In genomic region chr19:1851581-1852293, GRCh38 we compare ENCODE assay signal across 12 cellular contexts. TPM values are rescaled to one million over a fixed set of nuclear protein-coding genes. Genes with fewer than 3 reads are reported as not detected.
DNase-seq lines count a peak whose midpoint lies in the region; ATAC-seq and TF ChIP-seq lines count a peak whose summit lies in the region.
"Had no signal": no experiment of that assay in that cellular context is flagged by ENCODE, and none has a peak within 500 bp of the region (broad histone marks: within the 10 kb centered on the region; RNA-seq: fewer than 3 reads in every experiment).

No MANE protein-coding gene starts in this region.

- H3K4me1 Mint-ChIP-seq in activated CD4-positive, alpha-beta memory T cell treated with anti-CD3 and anti-CD28 coated beads for 36 hours (ENCODE audit: low read depth) = peaks cover 48% of the 10 kb centered on the region
- H3K4me1 Mint-ChIP-seq in activated CD4-positive, alpha-beta memory T cell treated with anti-CD3 and anti-CD28 coated beads, Interleukin-2, amount 10 ng/mL, durations not matched to agents 7 days and 5 days = peaks cover 58% of the 10 kb centered on the region
- H3K4me1 Mint-ChIP-seq in activated CD8-positive, alpha-beta T cell treated with anti-CD3 and anti-CD28 coated beads, Interleukin-2, amount 10 ng/mL, durations not matched to agents 7 days and 5 days (ENCODE audit: low read depth) = peaks cover 66% of the 10 kb centered on the region
- peaks cover 29% of the 10 kb centered on the region for H3K4me1 Mint-ChIP-seq in neural progenitor cell

- DNase-seq in activated CD4-positive, alpha-beta memory T cell treated with anti-CD3 and anti-CD28 coated beads for 36 hours = peak; percentile 65
- DNase-seq in activated CD4-positive, alpha-beta memory T cell treated with anti-CD3 and anti-CD28 coated beads, Interleukin-2, amount 10 ng/mL, durations not matched to agents 7 days and 5 days = no peak
- DNase-seq in activated CD8-positive, alpha-beta T cell treated with anti-CD3 and anti-CD28 coated beads, Interleukin-2, amount 10 ng/mL, durations not matched to agents 7 days and 5 days = peak; percentile 59
- peak; percentile 65 to 72 for DNase-seq in erythroblast (lab: John Stamatoyannopoulos, UW)
- DNase-seq in stimulated activated naive CD4-positive, alpha-beta T cell treated with Interleukin-2 at 50 U/mL for 16 hours (lab: John Stamatoyannopoulos, UW) = peak; percentile 42
- DNase-seq in DMS 273 treated with DMSO at 0.1 percent for 48 hours (lab: John Stamatoyannopoulos, UW) = no peak
- no peak for DNase-seq in neural progenitor cell (ENCODE audit: low spot score)
- DNase-seq in 8988T = no peak
- DNase-seq: heart right ventricle, NCI-H345 had no signal

- H3K4me1 ChIP-seq in neural progenitor cell = peaks cover 37% of the 10 kb centered on the region

- no peak overlapping the region for H3K4me2 ChIP-seq in neural progenitor cell
- H3K4me2 ChIP-seq: A549 had no signal

- no peak for ATAC-seq in activated CD8-positive, alpha-beta T cell treated with anti-CD3 and anti-CD28 coated beads, Interleukin-2, amount 10 ng/mL, durations not matched to agents 7 days and 5 days
- ATAC-seq: A549, heart right ventricle had no signal

- no peaks in the 10 kb centered on the region for H3K9me3 ChIP-seq in neural progenitor cell (ENCODE audit: low read depth)
- H3K9me3 ChIP-seq: A549, heart right ventricle had no signal

- H3K27ac ChIP-seq in neural progenitor cell = no peak overlapping the region

- H4K20me1 ChIP-seq in neural progenitor cell (ENCODE audit: low read depth) = peaks cover 60% of the 10 kb centered on the region

- H3K79me2 ChIP-seq in neural progenitor cell (ENCODE audit: low read depth) = peaks cover 39% of the 10 kb centered on the region

- H3K27ac Mint-ChIP-seq in activated CD4-positive, alpha-beta memory T cell treated with anti-CD3 and anti-CD28 coated beads for 36 hours = peak overlapping the region; percentile 42
- no peak overlapping the region for H3K27ac Mint-ChIP-seq in activated CD4-positive, alpha-beta memory T cell treated with anti-CD3 and anti-CD28 coated beads, Interleukin-2, amount 10 ng/mL, durations not matched to agents 7 days and 5 days
- H3K27ac Mint-ChIP-seq in activated CD8-positive, alpha-beta T cell treated with anti-CD3 and anti-CD28 coated beads, Interleukin-2, amount 10 ng/mL, durations not matched to agents 7 days and 5 days = no peak overlapping the region
- no peak overlapping the region for H3K27ac Mint-ChIP-seq in neural progenitor cell

- H2AFZ ChIP-seq in neural progenitor cell (replicated peaks) = no peak overlapping the region

- H3F3A ChIP-seq in neural progenitor cell (ENCODE audit: low read depth) = peaks cover 42% of the 10 kb centered on the region

- H3K27me3 ChIP-seq in neural progenitor cell = peaks cover 3% of the 10 kb centered on the region
- H3K27me3 ChIP-seq: heart right ventricle had no signal

- no peaks in the 10 kb centered on the region for H3K36me3 ChIP-seq in neural progenitor cell

- H3K36me3 Mint-ChIP-seq in activated CD4-positive, alpha-beta memory T cell treated with anti-CD3 and anti-CD28 coated beads for 36 hours = peaks cover 9% of the 10 kb centered on the region
- peaks cover 4% of the 10 kb centered on the region for H3K36me3 Mint-ChIP-seq in activated CD4-positive, alpha-beta memory T cell treated with anti-CD3 and anti-CD28 coated beads, Interleukin-2, amount 10 ng/mL, durations not matched to agents 7 days and 5 days (ENCODE audit: low read depth)
- H3K36me3 Mint-ChIP-seq in activated CD8-positive, alpha-beta T cell treated with anti-CD3 and anti-CD28 coated beads, Interleukin-2, amount 10 ng/mL, durations not matched to agents 7 days and 5 days (ENCODE audit: low read depth) = peaks cover 16% of the 10 kb centered on the region
- no peaks in the 10 kb centered on the region for H3K36me3 Mint-ChIP-seq in neural progenitor cell

- intact Hi-C loops in activated CD4-positive, alpha-beta memory T cell treated with anti-CD3 and anti-CD28 coated beads for 36 hours (cut with micrococcal nuclease) = no loop called here

- peak overlapping the region; percentile 26 for H3K4me3 Mint-ChIP-seq in activated CD4-positive, alpha-beta memory T cell treated with anti-CD3 and anti-CD28 coated beads for 36 hours
- H3K4me3 Mint-ChIP-seq in activated CD4-positive, alpha-beta memory T cell treated with anti-CD3 and anti-CD28 coated beads, Interleukin-2, amount 10 ng/mL, durations not matched to agents 7 days and 5 days = no peak overlapping the region
- no peak overlapping the region for H3K4me3 Mint-ChIP-seq in activated CD8-positive, alpha-beta T cell treated with anti-CD3 and anti-CD28 coated beads, Interleukin-2, amount 10 ng/mL, durations not matched to agents 7 days and 5 days
- H3K4me3 Mint-ChIP-seq in neural progenitor cell = no peak overlapping the region

- no peak for TF ChIP-seq POLR2A in erythroblast (IDR thresholded peaks at IDR 0.05; ENCODE audit: low read length)

- no peaks in the 10 kb centered on the region for H3K27me3 Mint-ChIP-seq in activated CD4-positive, alpha-beta memory T cell treated with anti-CD3 and anti-CD28 coated beads for 36 hours
- no peaks in the 10 kb centered on the region for H3K27me3 Mint-ChIP-seq in activated CD4-positive, alpha-beta memory T cell treated with anti-CD3 and anti-CD28 coated beads, Interleukin-2, amount 10 ng/mL, durations not matched to agents 7 days and 5 days
- H3K27me3 Mint-ChIP-seq in activated CD8-positive, alpha-beta T cell treated with anti-CD3 and anti-CD28 coated beads, Interleukin-2, amount 10 ng/mL, durations not matched to agents 7 days and 5 days (ENCODE audit: low read depth) = no peaks in the 10 kb centered on the region
- H3K27me3 Mint-ChIP-seq in neural progenitor cell (ENCODE audit: insufficient read depth, low read depth) = peaks cover 3% of the 10 kb centered on the region

- H3K9me3 Mint-ChIP-seq in activated CD4-positive, alpha-beta memory T cell treated with anti-CD3 and anti-CD28 coated beads for 36 hours = no peaks in the 10 kb centered on the region
- H3K9me3 Mint-ChIP-seq in activated CD4-positive, alpha-beta memory T cell treated with anti-CD3 and anti-CD28 coated beads, Interleukin-2, amount 10 ng/mL, durations not matched to agents 7 days and 5 days = no peaks in the 10 kb centered on the region
- H3K9me3 Mint-ChIP-seq in activated CD8-positive, alpha-beta T cell treated with anti-CD3 and anti-CD28 coated beads, Interleukin-2, amount 10 ng/mL, durations not matched to agents 7 days and 5 days (ENCODE audit: insufficient read depth) = no peaks in the 10 kb centered on the region
- H3K9me3 Mint-ChIP-seq in neural progenitor cell = no peaks in the 10 kb centered on the region
- H3K9me3 Mint-ChIP-seq: neural crest cell had no signal

- CTCF ChIA-PET in activated CD4-positive, alpha-beta memory T cell treated with anti-CD3 and anti-CD28 coated beads for 36 hours (lab: Charles Lee) = interaction anchor here (2.8 kb wide), 1 partner anchor 13 kb away, joined by 14 read pairs; no protein-coding TSS in a partner anchor
- CTCF ChIA-PET in activated CD4-positive, alpha-beta memory T cell treated with anti-CD3 and anti-CD28 coated beads, Interleukin-2, amount 10 ng/mL, durations not matched to agents 7 days and 5 days (lab: Charles Lee) = no interaction called here
- CTCF ChIA-PET in activated CD8-positive, alpha-beta T cell treated with anti-CD3 and anti-CD28 coated beads, Interleukin-2, amount 10 ng/mL, durations not matched to agents 7 days and 5 days (lab: Charles Lee) = interaction anchor here (1.0 kb wide), 1 partner anchor 13 kb away, joined by 4 read pairs; no protein-coding TSS in a partner anchor

- POLR2A ChIA-PET in activated CD4-positive, alpha-beta memory T cell treated with anti-CD3 and anti-CD28 coated beads for 36 hours (lab: Charles Lee) = no interaction called here
- POLR2A ChIA-PET in activated CD4-positive, alpha-beta memory T cell treated with anti-CD3 and anti-CD28 coated beads, Interleukin-2, amount 10 ng/mL, durations not matched to agents 7 days and 5 days (lab: Charles Lee) = no interaction called here
- POLR2A ChIA-PET in activated CD8-positive, alpha-beta T cell treated with anti-CD3 and anti-CD28 coated beads, Interleukin-2, amount 10 ng/mL, durations not matched to agents 7 days and 5 days (lab: Charles Lee) = interaction anchor here (0.8 to 1.5 kb wide), 2 partner anchors 25 to 31 kb away, joined by 3 read pairs; no protein-coding TSS in a partner anchor

- H3K4me3 ChIP-seq in neural progenitor cell = no peak overlapping the region
- H3K4me3 ChIP-seq: A549 had no signal

- H3K9ac ChIP-seq in neural progenitor cell = no peak overlapping the region

- TF ChIP-seq CTCF in neural progenitor cell (IDR thresholded peaks at IDR 0.05) = no peak

RNA-seq across cellular contexts. Expression of gene REXO1, which starts 3.5 kb away (rescaled TPM):
- 10 to 100 TPM; 41.9 to 45.3 TPM for total RNA-seq in activated CD4-positive, alpha-beta memory T cell treated with anti-CD3 and anti-CD28 coated beads for 36 hours
- 10 to 100 TPM; 46.5 to 47.5 TPM for total RNA-seq in activated CD4-positive, alpha-beta memory T cell treated with anti-CD3 and anti-CD28 coated beads, Interleukin-2, amount 10 ng/mL, durations not matched to agents 7 days and 5 days
- 10 to 100 TPM; 47.9 to 52.9 TPM for total RNA-seq in activated CD8-positive, alpha-beta T cell treated with anti-CD3 and anti-CD28 coated beads, Interleukin-2, amount 10 ng/mL, durations not matched to agents 7 days and 5 days
- total RNA-seq in neural progenitor cell (ENCODE audit: low replicate concordance) = 12.8 and 38.7 TPM in 2 replicates

RNA-seq across cellular contexts. Expression of gene KLF16, which starts 11.6 kb away (rescaled TPM):
- total RNA-seq in activated CD4-positive, alpha-beta memory T cell treated with anti-CD3 and anti-CD28 coated beads for 36 hours = 10 to 100 TPM; 23.3 to 24.2 TPM
- 10 to 100 TPM; 24.6 to 25.7 TPM for total RNA-seq in activated CD4-positive, alpha-beta memory T cell treated with anti-CD3 and anti-CD28 coated beads, Interleukin-2, amount 10 ng/mL, durations not matched to agents 7 days and 5 days
- 10 to 100 TPM; 26.5 to 29.8 TPM for total RNA-seq in activated CD8-positive, alpha-beta T cell treated with anti-CD3 and anti-CD28 coated beads, Interleukin-2, amount 10 ng/mL, durations not matched to agents 7 days and 5 days
- 1.0 and 4.8 TPM in 2 replicates for total RNA-seq in neural progenitor cell (ENCODE audit: low replicate concordance)

RNA-seq across cellular contexts. Expression of gene ABHD17A, which starts 33.6 kb away (rescaled TPM):
- total RNA-seq in activated CD4-positive, alpha-beta memory T cell treated with anti-CD3 and anti-CD28 coated beads for 36 hours = 100 to 1,000 TPM; 108 to 110 TPM
- total RNA-seq in activated CD4-positive, alpha-beta memory T cell treated with anti-CD3 and anti-CD28 coated beads, Interleukin-2, amount 10 ng/mL, durations not matched to agents 7 days and 5 days = 100 to 1,000 TPM; 255 to 259 TPM
- total RNA-seq in activated CD8-positive, alpha-beta T cell treated with anti-CD3 and anti-CD28 coated beads, Interleukin-2, amount 10 ng/mL, durations not matched to agents 7 days and 5 days = 100 to 1,000 TPM; 181 to 196 TPM
- 20.2 and 87.0 TPM in 2 replicates for total RNA-seq in neural progenitor cell (ENCODE audit: low replicate concordance)

RNA-seq across cellular contexts. Expression of gene ATP8B3, which starts 39.7 kb away (rescaled TPM):
- 1 to 10 TPM; 9.6 to 10.0 TPM for total RNA-seq in activated CD4-positive, alpha-beta memory T cell treated with anti-CD3 and anti-CD28 coated beads for 36 hours
- 10 to 100 TPM; 22.5 to 23.3 TPM for total RNA-seq in activated CD4-positive, alpha-beta memory T cell treated with anti-CD3 and anti-CD28 coated beads, Interleukin-2, amount 10 ng/mL, durations not matched to agents 7 days and 5 days
- 10 to 100 TPM; 20.2 to 27.8 TPM for total RNA-seq in activated CD8-positive, alpha-beta T cell treated with anti-CD3 and anti-CD28 coated beads, Interleukin-2, amount 10 ng/mL, durations not matched to agents 7 days and 5 days
- 0.06 and 1.5 TPM in 2 replicates for total RNA-seq in neural progenitor cell (ENCODE audit: low replicate concordance)

RNA-seq across cellular contexts. Expression of gene ADAT3, which starts 53.5 kb away (rescaled TPM):
- 1 to 10 TPM; 5.7 to 5.8 TPM for total RNA-seq in activated CD4-positive, alpha-beta memory T cell treated with anti-CD3 and anti-CD28 coated beads for 36 hours
- total RNA-seq in activated CD4-positive, alpha-beta memory T cell treated with anti-CD3 and anti-CD28 coated beads, Interleukin-2, amount 10 ng/mL, durations not matched to agents 7 days and 5 days = 10 to 100 TPM; 13.3 to 15.5 TPM
- total RNA-seq in activated CD8-positive, alpha-beta T cell treated with anti-CD3 and anti-CD28 coated beads, Interleukin-2, amount 10 ng/mL, durations not matched to agents 7 days and 5 days = 10 to 100 TPM in 1 of 2 experiments, 1 to 10 TPM in 1; 9.9 to 11.0 TPM
- total RNA-seq in neural progenitor cell (ENCODE audit: low replicate concordance) = 2.4 and 6.5 TPM in 2 replicates

Comparison
In these comparisons a context has a peak if more than half of its experiments do, and no peak if none do; other contexts are left out.
1. DNase-seq: peak in activated CD4-positive, alpha-beta memory T cell treated with anti-CD3 and anti-CD28 coated beads for 36 hours (single experiment), activated CD8-positive, alpha-beta T cell treated with anti-CD3 and anti-CD28 coated beads, Interleukin-2, amount 10 ng/mL, durations not matched to agents 7 days and 5 days (single experiment), erythroblast (2 of 2) and stimulated activated naive CD4-positive, alpha-beta T cell treated with Interleukin-2 at 50 U/mL for 16 hours (single experiment); none in activated CD4-positive, alpha-beta memory T cell treated with anti-CD3 and anti-CD28 coated beads, Interleukin-2, amount 10 ng/mL, durations not matched to agents 7 days and 5 days (single experiment), DMS 273 treated with DMSO at 0.1 percent for 48 hours (single experiment), neural progenitor cell (single experiment) and 8988T (single experiment).